8 cellular contexts compared by ENCODE assay signal in genomic region chr22:23179381-23180294, GRCh38. TPM values are rescaled to one million over a fixed set of nuclear protein-coding genes. Genes with fewer than 3 reads are reported as not detected.
DNase-seq lines count a peak whose midpoint lies in the region; ATAC-seq and TF ChIP-seq lines count a peak whose summit lies in the region.

No MANE protein-coding gene starts in this region.

- H3K27ac ChIP-seq in subcutaneous abdominal adipose tissue (ENCODE audit: low read depth, low read length) = peak overlapping the region; percentile 75

- no peak for TF ChIP-seq CTCF in CD14-positive monocyte (IDR thresholded peaks at IDR 0.05)
- no peak for TF ChIP-seq CTCF in astrocyte of the spinal cord (IDR thresholded peaks at IDR 0.05; ENCODE audit: low read depth, low read length)

- peak overlapping the region in 4 of 5 donors; percentile 55 to 76 (median 69) for H3K9ac ChIP-seq in subcutaneous abdominal adipose tissue (ENCODE audit: low read length in 5 of 5)

- peaks cover 10 to 23% (median 16%) of the 10 kb centered on the region in 7 donors for H3K9me3 Mint-ChIP-seq in CD14-positive monocyte

- ATAC-seq in left lobe of liver (peak; percentile 57), GM18873 (IDR thresholded peaks at IDR 0.05; ENCODE audit: low FRiP score, unreplicated experiment) (no peak), GM19351 (IDR thresholded peaks at IDR 0.05; ENCODE audit: unreplicated experiment) (no peak)

- intact Hi-C loops in CD14-positive monocyte (cut with micrococcal nuclease) = loop anchor here (1.0 to 10.0 kb wide), 4 partner anchors 38 to 205 kb away; no protein-coding TSS in a partner anchor

- DNase-seq in CD14-positive monocyte (ENCODE audit: low spot score) = no peak
- DNase-seq in M059J (ENCODE audit: low read depth) = peak; percentile 8
- DNase-seq in astrocyte of the spinal cord (ENCODE audit: low read depth, low spot score) = no peak
- peak; percentile 70 for DNase-seq in left lobe of liver (ENCODE audit: low spot score)
- DNase-seq in HUDEP-2 (lab: John Stamatoyannopoulos, UW; ENCODE audit: unreplicated experiment in 76 of 76) = no peak

- peaks cover 0 to 16% (median 8%) of the 10 kb centered on the region in 3 donors for H3K27me3 Mint-ChIP-seq in CD14-positive monocyte (ENCODE audit: low read depth in 3 of 3)

- H3K36me3 ChIP-seq in subcutaneous abdominal adipose tissue (ENCODE audit: control insufficient read depth in 5 of 5, insufficient read depth in 5 of 5, low read length in 5 of 5) = no peaks in the 10 kb centered on the region

- no peaks in the 10 kb centered on the region for H3K27me3 ChIP-seq in subcutaneous abdominal adipose tissue (ENCODE audit: control insufficient read depth in 5 of 5, insufficient read depth in 4 of 5, low read length in 5 of 5)

- in situ Hi-C loops in astrocyte of the spinal cord (cut with HindIII; ENCODE audit: low sequenced_read_pairs) = no loop called here

- peaks cover 15 to 59% (median 52%) of the 10 kb centered on the region in 5 donors for H3K4me1 ChIP-seq in subcutaneous abdominal adipose tissue (ENCODE audit: control insufficient read depth in 5 of 5, insufficient read depth in 5 of 5, low read length in 5 of 5)

- H3K4me3 ChIP-seq in astrocyte of the spinal cord (ENCODE audit: low read depth, low read length) = peak overlapping the region; percentile 63
- peak overlapping the region; percentile 13 to 88 (median 72) for H3K4me3 ChIP-seq in subcutaneous abdominal adipose tissue (ENCODE audit: low read depth in 1 of 5, low read length in 5 of 5)

- peaks cover 0 to 15% (median 15%) of the 10 kb centered on the region in 5 donors for H3K9me3 ChIP-seq in subcutaneous abdominal adipose tissue (ENCODE audit: control insufficient read depth in 5 of 5, low read length in 5 of 5)

- H3K4me1 Mint-ChIP-seq in CD14-positive monocyte = peaks cover 52% of the 10 kb centered on the region

- H3K4me3 Mint-ChIP-seq in CD14-positive monocyte = peak overlapping the region; percentile 84 to 87

- H3K27ac Mint-ChIP-seq in CD14-positive monocyte = peak overlapping the region in 6 of 7 donors; percentile 42 to 85 (median 76)

- peaks cover 11 to 13% of the 10 kb centered on the region in 2 donors for H3K36me3 Mint-ChIP-seq in CD14-positive monocyte

RNA-seq across cellular contexts. Expression of gene BCR, which starts 0.7 kb away (rescaled TPM):
- polyA plus RNA-seq in CD14-positive monocyte = under 1 TPM; 0.97 TPM
- 6.4 and 13.9 TPM in 2 replicates for total RNA-seq in M059J (2014; rRNA removed; shearing (Covaris generic))
- total RNA-seq in left lobe of liver = 29.7 TPM

RNA-seq across cellular contexts. Expression of gene RAB36, which starts 34.4 kb away (rescaled TPM):
- polyA plus RNA-seq in CD14-positive monocyte = under 1 TPM; 0.37 to 0.78 TPM
- total RNA-seq in M059J (2014; rRNA removed; shearing (Covaris generic)) = 2.7 and 3.4 TPM in 2 replicates
- total RNA-seq in left lobe of liver = 0.38 TPM

RNA-seq across cellular contexts. Expression of gene RSPH14, which starts 37.8 kb away (rescaled TPM):
- not detected for polyA plus RNA-seq in CD14-positive monocyte
- not detected in 2 replicates for total RNA-seq in M059J (2014; rRNA removed; shearing (Covaris generic))
- total RNA-seq in left lobe of liver = 0.18 TPM

Comparison
In these comparisons a context has a peak if more than half of its experiments do, and no peak if none do; other contexts are left out.
1. DNase-seq: peak in M059J (single experiment) and left lobe of liver (single experiment); none in CD14-positive monocyte (single experiment), astrocyte of the spinal cord (single experiment) and HUDEP-2 (0 of 76).